Comparison of ENCODE assay signal across 1 cellular context in the genomic region with DNA sequence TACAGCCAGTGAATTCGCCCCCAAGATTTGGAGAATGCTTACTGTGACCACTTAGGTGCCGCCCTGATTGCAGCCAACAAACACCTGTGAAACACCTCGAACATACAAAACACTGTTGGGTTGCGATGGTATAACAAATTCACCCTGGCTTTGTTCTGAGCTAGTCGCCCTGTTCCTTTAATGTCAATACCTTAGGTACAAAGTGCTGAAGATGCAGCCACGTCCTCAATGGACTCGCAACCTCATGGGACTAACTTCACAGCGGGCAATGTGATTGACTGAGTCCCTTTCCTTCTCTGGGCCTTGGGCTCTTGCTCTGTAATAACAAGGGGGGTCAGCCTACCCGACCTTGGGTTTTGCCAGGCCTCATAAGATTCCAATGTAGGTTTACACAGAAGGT.
TF ChIP-seq lines count a peak whose summit lies in the region.

No MANE protein-coding gene starts in this region.

TF ChIP-seq in GM23338, 12 proteins besides CTCF, POLR2A, EP300 and RAD21 (continued from another document):
- TF ChIP-seq, protein P1, sequence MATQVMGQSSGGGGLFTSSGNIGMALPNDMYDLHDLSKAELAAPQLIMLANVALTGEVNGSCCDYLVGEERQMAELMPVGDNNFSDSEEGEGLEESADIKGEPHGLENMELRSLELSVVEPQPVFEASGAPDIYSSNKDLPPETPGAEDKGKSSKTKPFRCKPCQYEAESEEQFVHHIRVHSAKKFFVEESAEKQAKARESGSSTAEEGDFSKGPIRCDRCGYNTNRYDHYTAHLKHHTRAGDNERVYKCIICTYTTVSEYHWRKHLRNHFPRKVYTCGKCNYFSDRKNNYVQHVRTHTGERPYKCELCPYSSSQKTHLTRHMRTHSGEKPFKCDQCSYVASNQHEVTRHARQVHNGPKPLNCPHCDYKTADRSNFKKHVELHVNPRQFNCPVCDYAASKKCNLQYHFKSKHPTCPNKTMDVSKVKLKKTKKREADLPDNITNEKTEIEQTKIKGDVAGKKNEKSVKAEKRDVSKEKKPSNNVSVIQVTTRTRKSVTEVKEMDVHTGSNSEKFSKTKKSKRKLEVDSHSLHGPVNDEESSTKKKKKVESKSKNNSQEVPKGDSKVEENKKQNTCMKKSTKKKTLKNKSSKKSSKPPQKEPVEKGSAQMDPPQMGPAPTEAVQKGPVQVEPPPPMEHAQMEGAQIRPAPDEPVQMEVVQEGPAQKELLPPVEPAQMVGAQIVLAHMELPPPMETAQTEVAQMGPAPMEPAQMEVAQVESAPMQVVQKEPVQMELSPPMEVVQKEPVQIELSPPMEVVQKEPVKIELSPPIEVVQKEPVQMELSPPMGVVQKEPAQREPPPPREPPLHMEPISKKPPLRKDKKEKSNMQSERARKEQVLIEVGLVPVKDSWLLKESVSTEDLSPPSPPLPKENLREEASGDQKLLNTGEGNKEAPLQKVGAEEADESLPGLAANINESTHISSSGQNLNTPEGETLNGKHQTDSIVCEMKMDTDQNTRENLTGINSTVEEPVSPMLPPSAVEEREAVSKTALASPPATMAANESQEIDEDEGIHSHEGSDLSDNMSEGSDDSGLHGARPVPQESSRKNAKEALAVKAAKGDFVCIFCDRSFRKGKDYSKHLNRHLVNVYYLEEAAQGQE (IDR thresholded peaks at IDR 0.05; ENCODE audit: unreplicated experiment): no peak
- TF ChIP-seq EZH2 (IDR thresholded peaks at IDR 0.05; ENCODE audit: low read depth, unreplicated experiment) (no peak), STAT1 (IDR thresholded peaks at IDR 0.05; ENCODE audit: unreplicated experiment) (no peak), NANOG (IDR thresholded peaks at IDR 0.05; ENCODE audit: borderline replicate concordance) (no peak), CREB1 (CRISPR knock-in tag; IDR thresholded peaks at IDR 0.05; ENCODE audit: low read depth) (no peak), POLR2AphosphoS5 (IDR thresholded peaks at IDR 0.05; ENCODE audit: low read depth) (no peak), ZNF114 (CRISPR knock-in tag; IDR thresholded peaks at IDR 0.05) (no peak), JUNB (IDR thresholded peaks at IDR 0.05; ENCODE audit: unreplicated experiment) (no peak), EZH2phosphoT487 (IDR thresholded peaks at IDR 0.05; ENCODE audit: unreplicated experiment) (no peak)
- TF ChIP-seq, protein P2, sequence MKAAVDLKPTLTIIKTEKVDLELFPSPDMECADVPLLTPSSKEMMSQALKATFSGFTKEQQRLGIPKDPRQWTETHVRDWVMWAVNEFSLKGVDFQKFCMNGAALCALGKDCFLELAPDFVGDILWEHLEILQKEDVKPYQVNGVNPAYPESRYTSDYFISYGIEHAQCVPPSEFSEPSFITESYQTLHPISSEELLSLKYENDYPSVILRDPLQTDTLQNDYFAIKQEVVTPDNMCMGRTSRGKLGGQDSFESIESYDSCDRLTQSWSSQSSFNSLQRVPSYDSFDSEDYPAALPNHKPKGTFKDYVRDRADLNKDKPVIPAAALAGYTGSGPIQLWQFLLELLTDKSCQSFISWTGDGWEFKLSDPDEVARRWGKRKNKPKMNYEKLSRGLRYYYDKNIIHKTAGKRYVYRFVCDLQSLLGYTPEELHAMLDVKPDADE (IDR thresholded peaks at IDR 0.05): no peak
